16 cellular contexts compared by ENCODE assay signal in genomic region chr5:145110826-145111225, GRCh38.
"Had no signal": no experiment of that assay in that cellular context is flagged by ENCODE, and none has a peak within 500 bp of the region (broad histone marks: within the 10 kb centered on the region; RNA-seq: fewer than 3 reads in every experiment).

No MANE protein-coding gene starts in this region.

- H3K4me3 ChIP-seq: hepatocyte, psoas muscle, right atrium auricular region, sigmoid colon, suprapubic skin, thyroid gland had no signal

- H3K4me1 ChIP-seq: foreskin keratinocyte, psoas muscle, right atrium auricular region, sigmoid colon, suprapubic skin, thyroid gland had no signal

- ATAC-seq: esophagus mucosa; foreskin keratinocyte; left colon; naive thymus-derived CD4-positive, alpha-beta T cell; psoas muscle had no signal

- DNase-seq: cortex of kidney; effector memory CD4-positive, alpha-beta T cell; foreskin keratinocyte; left colon; naive thymus-derived CD4-positive, alpha-beta T cell; nephron progenitor cell; psoas muscle; sigmoid colon; small intestine; stimulated activated CD4-positive, alpha-beta T cell treated with anti-CD3 and anti-CD28 coated beads, Interleukin-12 subunit alpha, Interleukin-12 subunit beta, amount 100 ng/mL, for 4 hours; stimulated activated naive CD4-positive, alpha-beta T cell treated with Interleukin-2 at 50 U/mL for 16 hours; thyroid gland had no signal

- H3K27me3 ChIP-seq: foreskin keratinocyte, hepatocyte, right atrium auricular region, sigmoid colon, suprapubic skin, thyroid gland had no signal

- H3K79me2 ChIP-seq: hepatocyte had no signal

- H3K36me3 ChIP-seq: right atrium auricular region, sigmoid colon, suprapubic skin, thyroid gland had no signal

- H2AFZ ChIP-seq: hepatocyte had no signal

- H3K27ac ChIP-seq: foreskin keratinocyte, hepatocyte, psoas muscle, right atrium auricular region, sigmoid colon, suprapubic skin, thyroid gland had no signal

- H3K4me2 ChIP-seq: hepatocyte had no signal

- H3K9me3 ChIP-seq: psoas muscle, right atrium auricular region, sigmoid colon, suprapubic skin, thyroid gland had no signal
